ENCODE assay signal across 8 cellular contexts in the genomic region with DNA sequence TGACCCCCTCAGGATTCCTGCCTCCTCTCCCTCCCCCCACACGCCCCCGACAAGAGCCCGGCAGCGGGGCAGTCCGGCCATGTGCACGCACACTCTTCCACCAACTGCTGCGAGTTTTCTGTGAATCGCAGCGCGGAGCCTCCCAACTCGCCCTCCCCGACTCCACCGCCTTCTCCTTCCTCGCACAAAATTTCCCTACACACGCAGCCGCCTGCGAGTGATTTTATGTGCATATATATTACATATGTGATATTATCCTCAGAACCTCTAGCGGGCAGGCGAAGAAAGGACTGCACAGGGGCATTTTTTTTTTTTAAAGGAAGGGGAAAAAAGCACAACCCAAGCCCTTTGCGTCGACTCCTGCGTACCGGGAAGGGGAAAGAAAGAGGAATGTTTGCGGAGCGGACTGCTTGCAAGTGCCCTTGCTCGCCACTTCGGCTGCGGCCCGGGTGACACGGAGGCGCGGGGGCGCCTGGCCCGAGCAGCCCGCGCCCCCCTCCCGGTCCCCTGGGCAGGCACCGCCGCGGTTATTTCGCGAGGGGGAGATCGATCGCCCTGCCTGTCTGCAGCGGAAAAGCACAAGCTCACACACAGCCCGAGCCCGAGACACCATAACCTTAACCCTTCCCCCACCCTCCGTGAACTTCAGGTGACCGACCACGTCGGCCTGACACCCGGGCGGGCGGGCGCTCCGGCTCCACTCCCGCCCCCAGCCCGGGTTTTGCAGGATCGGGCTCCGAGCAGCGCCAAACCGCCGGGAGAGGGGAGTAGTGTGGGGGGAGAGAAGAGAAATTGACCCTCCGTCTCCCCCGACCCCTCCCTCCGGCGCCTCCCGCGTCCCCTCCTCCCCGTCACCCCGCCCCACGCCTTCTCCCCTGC. TPM values are rescaled to one million over a fixed set of nuclear protein-coding genes. Genes with fewer than 3 reads are reported as not detected.
DNase-seq lines count a peak whose midpoint lies in the region; ATAC-seq and TF ChIP-seq lines count a peak whose summit lies in the region.

No MANE protein-coding gene starts in this region.

- in situ Hi-C loops in SK-MEL-5 (cut with HindIII; ENCODE audit: low pct_unique_long_range_greater_than_20kb, low sequenced_read_pairs) = no loop called here

- peak overlapping the region; percentile 33 for H3K14ac ChIP-seq in trophoblast cell (ENCODE audit: low read length)

- H3K4me1 ChIP-seq in DND-41 (ENCODE audit: insufficient read depth, low read length) (peaks cover 23% of the 10 kb centered on the region), HUES64 (ENCODE audit: insufficient read depth, low read length) (peaks cover 46% of the 10 kb centered on the region), cardiac muscle cell (ENCODE audit: low read depth) (peaks cover 43% of the 10 kb centered on the region), trophoblast cell (ENCODE audit: control insufficient read depth in 1 of 2, insufficient read depth in 2 of 2, low read length in 2 of 2) (peaks cover 0 to 3% of the 10 kb centered on the region in 2 experiments), upper lobe of right lung (peaks cover 11% of the 10 kb centered on the region)

- H3K4me1 Mint-ChIP-seq in activated naive CD8-positive, alpha-beta T cell treated with anti-CD3 and anti-CD28 coated beads for 36 hours = peaks cover 49% of the 10 kb centered on the region

- H3K9ac ChIP-seq in DND-41 (ENCODE audit: low read depth, low read length) = peak overlapping the region; percentile 41; the same call in 1 of the 2 replicates
- peak overlapping the region; percentile 93 for H3K9ac ChIP-seq in HUES64 (ENCODE audit: low read depth, low read length)
- peak overlapping the region; percentile 87 for H3K9ac ChIP-seq in trophoblast cell (ENCODE audit: low read length)

- peak overlapping the region; percentile 97 for H4K91ac ChIP-seq in trophoblast cell (ENCODE audit: low read depth, low read length)

- peak overlapping the region; percentile 34 for H4K12ac ChIP-seq in trophoblast cell (ENCODE audit: low read depth, low read length)

- no peaks in the 10 kb centered on the region for H3K9me3 Mint-ChIP-seq in activated naive CD8-positive, alpha-beta T cell treated with anti-CD3 and anti-CD28 coated beads for 36 hours

- peaks cover 82% of the 10 kb centered on the region for H3K27me3 ChIP-seq in DND-41 (ENCODE audit: insufficient read depth, low read length, poor library complexity)
- no peaks in the 10 kb centered on the region; the same call in 1 of the 2 replicates for H3K27me3 ChIP-seq in HUES64 (ENCODE audit: insufficient read depth, low read length)
- no peaks in the 10 kb centered on the region for H3K27me3 ChIP-seq in cardiac muscle cell
- H3K27me3 ChIP-seq in trophoblast cell (ENCODE audit: insufficient read depth, low read length) = no peaks in the 10 kb centered on the region
- no peaks in the 10 kb centered on the region for H3K27me3 ChIP-seq in upper lobe of right lung

- peak overlapping the region; percentile 24 to 64; a peak in 3 of 4 replicates for H3K4me3 ChIP-seq in DND-41 (ENCODE audit: low read depth in 1 of 2, low read length in 2 of 2)
- H3K4me3 ChIP-seq in HUES64 (ENCODE audit: low read length) = peak overlapping the region; percentile 78
- H3K4me3 ChIP-seq in cardiac muscle cell = peak overlapping the region; percentile 100
- H3K4me3 ChIP-seq in trophoblast cell (ENCODE audit: low read depth, low read length) = peak overlapping the region; percentile 96
- H3K4me3 ChIP-seq in upper lobe of right lung = peak overlapping the region; percentile 84

- no peaks in the 10 kb centered on the region for H3K9me3 ChIP-seq in DND-41 (ENCODE audit: insufficient read depth, low read length, severe bottlenecking)
- H3K9me3 ChIP-seq in HUES64 (ENCODE audit: insufficient read depth, low read depth, low read length) = no peaks in the 10 kb centered on the region
- H3K9me3 ChIP-seq in cardiac muscle cell (ENCODE audit: low read depth) = no peaks in the 10 kb centered on the region
- H3K9me3 ChIP-seq in trophoblast cell (ENCODE audit: insufficient read depth, low read depth, low read length) = no peaks in the 10 kb centered on the region
- no peaks in the 10 kb centered on the region for H3K9me3 ChIP-seq in upper lobe of right lung

- TF ChIP-seq CTCF in DND-41 (IDR thresholded peaks at IDR 0.05; ENCODE audit: borderline replicate concordance, extremely low read depth, low read length, poor library complexity, severe bottlenecking) = no peak
- TF ChIP-seq CTCF in cardiac muscle cell (IDR thresholded peaks at IDR 0.05; ENCODE audit: low read depth, low read length) = peak; percentile 32
- peak; percentile 34 for TF ChIP-seq CTCF in upper lobe of right lung (IDR thresholded peaks at IDR 0.05)

- peaks cover 26% of the 10 kb centered on the region for H3K79me1 ChIP-seq in trophoblast cell (ENCODE audit: low read length)

- H3K79me2 ChIP-seq in DND-41 (ENCODE audit: insufficient read depth, low read length) (no peaks in the 10 kb centered on the region), trophoblast cell (ENCODE audit: control insufficient read depth, insufficient read depth, low read length, poor library complexity) (peaks cover 18% of the 10 kb centered on the region)

- H3K4ac ChIP-seq in trophoblast cell (ENCODE audit: low read depth, low read length) = peak overlapping the region; percentile 49

- WGBS in HUES64 = under 1% methylated on average over 63 of the region's 72 CpGs
- no CpG with 5 or more reads among the region's 72 CpGs for WGBS in trophoblast cell (ENCODE audit: extremely low coverage, insufficient coverage, insufficient read length)

- H3K4me2 ChIP-seq in DND-41 (ENCODE audit: insufficient read depth, low read length) = peak overlapping the region; percentile 88
- H3K4me2 ChIP-seq in trophoblast cell (ENCODE audit: low read length) = peak overlapping the region; percentile 86

- intact Hi-C loops in upper lobe of right lung (cut with DNase I) = no loop called here

- no peak overlapping the region for H3K23ac ChIP-seq in trophoblast cell (ENCODE audit: low read length)

- ATAC-seq in DND-41 (ENCODE audit: insufficient read depth, low read depth) (peak; percentile 28), GM21423 (IDR thresholded peaks at IDR 0.05; ENCODE audit: unreplicated experiment) (peak; percentile 42), upper lobe of right lung (peak; percentile 77)

- peak overlapping the region; percentile 2 for H2BK12ac ChIP-seq in trophoblast cell (ENCODE audit: low read length)

- DNase-seq in DND-41 (peak; percentile 24), SK-MEL-5 (ENCODE audit: low read depth, low spot score) (peak; percentile 66), cardiac muscle cell (ENCODE audit: low read depth in 1 of 2, low spot score in 1 of 2) (peak; percentile 89 to 92), trophoblast cell (peak; percentile 33 to 45), upper lobe of right lung (peak; percentile 87)
- DNase-seq in activated naive CD8-positive, alpha-beta T cell treated with anti-CD3 and anti-CD28 coated beads for 36 hours = peak; percentile 68

- H2BK5ac ChIP-seq in trophoblast cell (ENCODE audit: low read depth, low read length, poor library complexity) = peak overlapping the region; percentile 60

- peak overlapping the region; percentile 15 for H3K18ac ChIP-seq in trophoblast cell (ENCODE audit: low read length)

- H3K36me3 ChIP-seq in DND-41 (ENCODE audit: insufficient read depth, low read length) = no peaks in the 10 kb centered on the region
- H3K36me3 ChIP-seq in HUES64 (ENCODE audit: insufficient read depth, low read length) = no peaks in the 10 kb centered on the region; the same call in 1 of the 2 replicates
- H3K36me3 ChIP-seq in cardiac muscle cell = no peaks in the 10 kb centered on the region
- no peaks in the 10 kb centered on the region for H3K36me3 ChIP-seq in trophoblast cell (ENCODE audit: control insufficient read depth in 1 of 2, insufficient read depth in 2 of 2, low read length in 2 of 2)
- H3K36me3 ChIP-seq in upper lobe of right lung = no peaks in the 10 kb centered on the region

- H4K8ac ChIP-seq in trophoblast cell (ENCODE audit: low read depth, low read length) = peak overlapping the region; percentile 39

- no peak overlapping the region for H3K27ac ChIP-seq in DND-41 (ENCODE audit: low read length)
- H3K27ac ChIP-seq in HUES64 (ENCODE audit: low read depth, low read length) = peak overlapping the region; percentile 97
- H3K27ac ChIP-seq in cardiac muscle cell = peak overlapping the region; percentile 97
- H3K27ac ChIP-seq in trophoblast cell (ENCODE audit: low read depth, low read length) = peak overlapping the region; percentile 99
- H3K27ac ChIP-seq in upper lobe of right lung = peak overlapping the region; percentile 90

- H3K4me3 Mint-ChIP-seq in activated naive CD8-positive, alpha-beta T cell treated with anti-CD3 and anti-CD28 coated beads for 36 hours = peak overlapping the region; percentile 92

- H4K20me1 ChIP-seq in DND-41 (ENCODE audit: insufficient read depth, low read length) = 0 out of 2 replicates have a peak, but pooled peaks cover 3% of the 10 kb centered on the region

- H3K27ac Mint-ChIP-seq in activated naive CD8-positive, alpha-beta T cell treated with anti-CD3 and anti-CD28 coated beads for 36 hours = peak overlapping the region; percentile 96

- peak overlapping the region; percentile 57 for H2AFZ ChIP-seq in DND-41 (ENCODE audit: low read depth, low read length)
- peak overlapping the region; percentile 20 for H2AFZ ChIP-seq in trophoblast cell (ENCODE audit: insufficient read depth, low read length, poor library complexity)

- peak overlapping the region; percentile 45 for H2BK120ac ChIP-seq in trophoblast cell (ENCODE audit: insufficient read depth, low read length, poor library complexity)

- H3K36me3 Mint-ChIP-seq in activated naive CD8-positive, alpha-beta T cell treated with anti-CD3 and anti-CD28 coated beads for 36 hours = peaks cover 32% of the 10 kb centered on the region

- no peaks in the 10 kb centered on the region for H3K27me3 Mint-ChIP-seq in activated naive CD8-positive, alpha-beta T cell treated with anti-CD3 and anti-CD28 coated beads for 36 hours

- H2AK5ac ChIP-seq in trophoblast cell (ENCODE audit: low read length) = no peak overlapping the region

RNA-seq across cellular contexts. Expression of gene ZNF827, which starts 2.2 kb away (rescaled TPM):
- 13.1 TPM for polyA plus RNA-seq in HUES64 (2013, experiment 1 of 2)
- 12.6 TPM for polyA plus RNA-seq in HUES64 (2013, experiment 2 of 2)
- 5.8 and 5.9 TPM in 2 replicates for total RNA-seq in SK-MEL-5 (2014; rRNA removed; shearing (Covaris generic))
- polyA plus RNA-seq in SK-MEL-5 (2015; cell fraction: cytosol; rRNA removed) = 9.9 and 31.3 TPM in 2 replicates
- polyA plus RNA-seq in SK-MEL-5 (2015; cell fraction: nucleus; rRNA removed) = 21.1 and 54.1 TPM in 2 replicates
- total RNA-seq in activated naive CD8-positive, alpha-beta T cell treated with anti-CD3 and anti-CD28 coated beads for 36 hours = 10 to 100 TPM; 22.8 to 23.0 TPM
- 32.3 and 37.3 TPM in 2 replicates for total RNA-seq in cardiac muscle cell
- polyA plus RNA-seq in cardiac muscle cell = 8.9 and 13.2 TPM in 2 replicates
- polyA plus RNA-seq in trophoblast cell (2013) = 9.7 and 10.8 TPM in 2 replicates
- 11.2 TPM for total RNA-seq in upper lobe of right lung

Comparison
In these comparisons a context has a peak if more than half of its experiments do, and no peak if none do; other contexts are left out.
1. DNase-seq: peak in every context shown above with its lines; median percentile 90 in cardiac muscle cell; 87 in upper lobe of right lung; 68 in activated naive CD8-positive, alpha-beta T cell treated with anti-CD3 and anti-CD28 coated beads for 36 hours; 66 in SK-MEL-5; 39 in trophoblast cell; 24 in DND-41.
2. H3K4me3 ChIP-seq: peak in every context shown above with its lines; median percentile 100 in cardiac muscle cell; 96 in trophoblast cell; 84 in upper lobe of right lung; 78 in HUES64; 44 in DND-41.
3. H3K9ac ChIP-seq: peak in every context shown above with its lines; median percentile 93 in HUES64; 87 in trophoblast cell; 41 in DND-41.